1 cellular context compared by ENCODE assay signal in genomic region chr5:26691486-26691885, GRCh38.
TF ChIP-seq lines count a peak whose summit lies in the region.

No MANE protein-coding gene starts in this region.

TF ChIP-seq in H1, 55 proteins besides CTCF, POLR2A, EP300 and RAD21:
- TF ChIP-seq SP1 (IDR thresholded peaks at IDR 0.05; ENCODE audit: low read depth, low read length) = no peak
- no peak for TF ChIP-seq NRF1 (IDR thresholded peaks at IDR 0.05; ENCODE audit: low read depth, low read length)
- no peak for TF ChIP-seq GABPA (IDR thresholded peaks at IDR 0.05; ENCODE audit: borderline replicate concordance, insufficient read depth, low read length)
- no peak for TF ChIP-seq SIX5 (IDR thresholded peaks at IDR 0.05; ENCODE audit: low read depth, low read length)
- TF ChIP-seq CHD7 (IDR thresholded peaks at IDR 0.05; ENCODE audit: insufficient replicate concordance, low read length) = no peak
- TF ChIP-seq HDAC2 (IDR thresholded peaks at IDR 0.05; ENCODE audit: borderline replicate concordance in 1 of 2, low read depth in 2 of 2, low read length in 2 of 2) = no peak
- TF ChIP-seq TAF1 (IDR thresholded peaks at IDR 0.05; ENCODE audit: low read depth, low read length) = no peak
- no peak for TF ChIP-seq RBBP5 (IDR thresholded peaks at IDR 0.05; ENCODE audit: borderline replicate concordance, low read depth, low read length)
- TF ChIP-seq RFX5 (IDR thresholded peaks at IDR 0.05; ENCODE audit: borderline replicate concordance, low read depth, low read length) = no peak
- no peak for TF ChIP-seq CBX5 (IDR thresholded peaks at IDR 0.05; ENCODE audit: low read depth, low read length)
- no peak for TF ChIP-seq E2F6 (IDR thresholded peaks at IDR 0.05)
- no peak for TF ChIP-seq CHD2 (IDR thresholded peaks at IDR 0.05; ENCODE audit: low read length)
- TF ChIP-seq GTF2F1 (IDR thresholded peaks at IDR 0.05; ENCODE audit: borderline replicate concordance, low read depth, low read length) = no peak
- TF ChIP-seq TEAD4 (IDR thresholded peaks at IDR 0.05; ENCODE audit: low read depth, low read length) = no peak
- no peak for TF ChIP-seq MAX (IDR thresholded peaks at IDR 0.05)
- no peak for TF ChIP-seq USF2 (IDR thresholded peaks at IDR 0.05; ENCODE audit: low read length)
- TF ChIP-seq, protein P1, sequence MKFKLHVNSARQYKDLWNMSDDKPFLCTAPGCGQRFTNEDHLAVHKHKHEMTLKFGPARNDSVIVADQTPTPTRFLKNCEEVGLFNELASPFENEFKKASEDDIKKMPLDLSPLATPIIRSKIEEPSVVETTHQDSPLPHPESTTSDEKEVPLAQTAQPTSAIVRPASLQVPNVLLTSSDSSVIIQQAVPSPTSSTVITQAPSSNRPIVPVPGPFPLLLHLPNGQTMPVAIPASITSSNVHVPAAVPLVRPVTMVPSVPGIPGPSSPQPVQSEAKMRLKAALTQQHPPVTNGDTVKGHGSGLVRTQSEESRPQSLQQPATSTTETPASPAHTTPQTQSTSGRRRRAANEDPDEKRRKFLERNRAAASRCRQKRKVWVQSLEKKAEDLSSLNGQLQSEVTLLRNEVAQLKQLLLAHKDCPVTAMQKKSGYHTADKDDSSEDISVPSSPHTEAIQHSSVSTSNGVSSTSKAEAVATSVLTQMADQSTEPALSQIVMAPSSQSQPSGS (IDR thresholded peaks at IDR 0.05; ENCODE audit: low read length) = no peak
- no peak for TF ChIP-seq BCL11A (IDR thresholded peaks at IDR 0.05; ENCODE audit: low read depth in 2 of 2, low read length in 2 of 2)
- TF ChIP-seq SUZ12 (IDR thresholded peaks at IDR 0.05; ENCODE audit: low read length) = no peak
